In the genomic region with DNA sequence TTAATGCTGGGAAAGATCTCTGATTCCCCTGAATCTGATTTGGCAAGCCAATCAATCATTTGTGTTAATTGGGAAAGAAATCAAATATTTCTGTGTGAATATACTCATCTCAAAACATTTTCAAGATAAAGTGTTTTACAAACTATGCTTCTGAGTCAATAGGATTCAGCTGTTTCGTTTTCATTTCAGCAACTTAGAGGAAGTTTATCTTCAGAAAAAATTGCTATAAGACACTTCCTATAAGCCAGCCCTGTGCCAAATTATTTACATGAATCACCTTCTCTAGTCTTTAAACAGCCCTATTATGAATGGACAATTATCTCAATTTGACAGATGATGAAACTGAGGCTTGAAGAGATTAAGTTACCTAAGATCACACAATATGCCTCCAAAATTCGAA, we compare ENCODE assay signal across 8 cellular contexts. TPM values are rescaled to one million over a fixed set of nuclear protein-coding genes. Genes with fewer than 3 reads are reported as not detected.
A peak's percentile ranks its signal among the peaks of the same experiment; 100 is the strongest.
DNase-seq lines count a peak whose midpoint lies in the region; ATAC-seq and TF ChIP-seq lines count a peak whose summit lies in the region.
"Had no signal": no experiment of that assay in that cellular context is flagged by ENCODE, and none has a peak within 500 bp of the region (broad histone marks: within the 10 kb centered on the region; RNA-seq: fewer than 3 reads in every experiment).

No MANE protein-coding gene starts in this region.

- TF ChIP-seq CTCF in GM20000 (IDR thresholded peaks at IDR 0.05; ENCODE audit: extremely low read depth, missing control alignments): no peak
- TF ChIP-seq CTCF in NB4 (IDR thresholded peaks at IDR 0.05; ENCODE audit: low read depth, low read length): no peak

- peak; percentile 19 for DNase-seq in GM20000 (ENCODE audit: low spot score)
- peak; percentile 44 for DNase-seq in NB4 (ENCODE audit: low read depth)
- no peak for DNase-seq in naive B cell
- DNase-seq in HUDEP-2 (lab: John Stamatoyannopoulos, UW; ENCODE audit: unreplicated experiment in 76 of 76): no peak
- DNase-seq in erythroblast (lab: John Stamatoyannopoulos, UW): no peak
- DNase-seq: colonic mucosa, NCI-H510A treated with DMSO at 0.1 percent for 48 hours had no signal

- peak overlapping the region; percentile 22 for H3K4me3 ChIP-seq in NB4 (ENCODE audit: low read depth, low read length)
- H3K4me3 ChIP-seq: colonic mucosa, GM23248 had no signal

- H3K9me3 Mint-ChIP-seq in naive B cell: no peaks in the 10 kb centered on the region

- H3K27ac Mint-ChIP-seq in naive B cell: peak overlapping the region; percentile 0 to 94 (median 60)

- TF ChIP-seq POLR2A in NB4 (IDR thresholded peaks at IDR 0.05; ENCODE audit: extremely low read depth, insufficient read length): no peak
- TF ChIP-seq POLR2A in erythroblast (IDR thresholded peaks at IDR 0.05; ENCODE audit: low read length): no peak

- ATAC-seq in naive B cell (ENCODE audit: low read depth in 2 of 2): peak; percentile 80 to 81

- H3K4me3 Mint-ChIP-seq in naive B cell: peak overlapping the region; percentile 54 to 92 (median 84)

- H3K4me1 Mint-ChIP-seq in naive B cell: peaks cover 5 to 24% (median 11%) of the 10 kb centered on the region in 3 donors

- no peaks in the 10 kb centered on the region for H3K27me3 Mint-ChIP-seq in naive B cell

- no peaks in the 10 kb centered on the region for H3K36me3 Mint-ChIP-seq in naive B cell

RNA-seq across cellular contexts. Expression of gene DEFB129, which starts 10.9 kb away (rescaled TPM):
- polyA plus RNA-seq in naive B cell (ENCODE audit: low read depth in 6 of 6): not detected
- polyA plus RNA-seq: GM23248 had no signal

RNA-seq across cellular contexts. Expression of gene DEFB132, which starts 19.6 kb away (rescaled TPM):
- not detected for polyA plus RNA-seq in naive B cell (ENCODE audit: low read depth in 6 of 6)
- polyA plus RNA-seq: GM23248 had no signal

RNA-seq across cellular contexts. Expression of gene DEFB128, which starts 48.4 kb away (rescaled TPM):
- polyA plus RNA-seq in naive B cell (ENCODE audit: low read depth in 6 of 6): not detected
- polyA plus RNA-seq: GM23248 had no signal

RNA-seq across cellular contexts. Expression of gene C20orf96, which starts 52.6 kb away (rescaled TPM):
- polyA plus RNA-seq in naive B cell (ENCODE audit: low read depth in 6 of 6): 1 to 10 TPM in 2 of 6 donors, under 1 TPM in 4; 0.18 to 1.4 (median 0.37) TPM

RNA-seq across cellular contexts. Expression of gene ZCCHC3, which starts 59.5 kb away (rescaled TPM):
- polyA plus RNA-seq in naive B cell (ENCODE audit: low read depth in 6 of 6): 10 to 100 TPM in 5 of 6 donors, 1 to 10 TPM in 1; 9.7 to 19.0 (median 10.9) TPM

Comparison
In these comparisons a context has a peak if more than half of its experiments do, and no peak if none do; other contexts are left out.
1. DNase-seq: peak in GM20000 (single experiment) and NB4 (single experiment); none in naive B cell (single experiment), HUDEP-2 (0 of 76) and erythroblast (0 of 2).